Comparison of ENCODE assay signal across 20 cellular contexts in genomic region chr2:172894723-172895387, GRCh38.
"Had no signal": no experiment of that assay in that cellular context is flagged by ENCODE, and none has a peak within 500 bp of the region (broad histone marks: within the 10 kb centered on the region; RNA-seq: fewer than 3 reads in every experiment).

No MANE protein-coding gene starts in this region.

- ATAC-seq: HepG2, Panc1, PC-3 had no signal

- DNase-seq: IMR-90, Karpas-422, KG1, MM.1S, NCI-H1092 treated with DMSO at 0.1 percent for 48 hours, NCI-H1417, NCI-H1436 treated with DMSO at 0.1 percent for 48 hours, NCI-H1694, NCI-H187 treated with DMSO at 0.1 percent for 48 hours, NCI-H2029 treated with DMSO at 0.1 percent for 48 hours, NCI-H2171 treated with DMSO at 0.1 percent for 48 hours, NCI-H2227 treated with DMSO at 0.1 percent for 48 hours, NCI-H524, NCI-H526 treated with DMSO at 0.1 percent for 48 hours, NCI-H774, PC-3, SHP77, SW 1271 had no signal
